34 cellular contexts compared by ENCODE assay signal in the genomic region with DNA sequence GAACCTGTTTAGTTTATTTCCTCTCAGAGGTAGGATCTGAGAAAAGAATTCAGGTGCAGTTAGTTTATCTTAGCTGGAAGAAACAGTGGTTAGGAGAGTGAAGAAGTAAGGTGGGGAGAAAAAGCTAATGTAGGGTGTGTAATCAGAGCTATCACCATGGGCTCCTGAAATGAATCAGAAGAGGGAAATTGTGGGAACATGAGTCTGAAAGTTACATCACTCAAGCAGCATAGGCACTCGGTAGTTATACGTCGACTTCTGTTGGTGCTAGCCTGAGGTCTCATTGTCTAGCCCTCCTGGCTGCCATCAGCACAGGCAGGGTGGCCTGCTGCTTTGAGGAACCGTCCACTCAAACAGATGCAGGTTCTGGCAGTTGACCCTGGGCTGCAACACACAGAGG. TPM values are rescaled to one million over a fixed set of nuclear protein-coding genes. Genes with fewer than 3 reads are reported as not detected.
"Had no signal": no experiment of that assay in that cellular context is flagged by ENCODE, and none has a peak within 500 bp of the region (broad histone marks: within the 10 kb centered on the region; RNA-seq: fewer than 3 reads in every experiment).

No MANE protein-coding gene starts in this region.

- H3K4me3 Mint-ChIP-seq: activated CD4-positive, alpha-beta memory T cell treated with anti-CD3 and anti-CD28 coated beads for 36 hours; activated CD4-positive, alpha-beta T cell treated with anti-CD3 and anti-CD28 coated beads for 36 hours; activated CD4-positive, alpha-beta T cell treated with anti-CD3 and anti-CD28 coated beads, Interleukin-2, amount 10 ng/mL, durations not matched to agents 24 days and 14 days; activated CD8-positive, alpha-beta memory T cell treated with anti-CD3 and anti-CD28 coated beads, Interleukin-2, amount 10 ng/mL, durations not matched to agents 7 days and 5 days; activated CD8-positive, alpha-beta T cell treated with anti-CD3 and anti-CD28 coated beads, Interleukin-2, amount 10 ng/mL, durations not matched to agents 7 days and 5 days; activated naive CD8-positive, alpha-beta T cell; activated T-cell treated with anti-CD3 and anti-CD28 coated beads, Interleukin-2, amount 50 U/mL, for 72 hours; T-helper 17 cell; T-helper 2 cell treated with Interferon-gamma antibody and Interleukin-4, amounts not matched to agents 5 μg/mL and 100 μg/mL, for 36 hours had no signal

- H3K27ac Mint-ChIP-seq: activated CD4-positive, alpha-beta memory T cell treated with anti-CD3 and anti-CD28 coated beads for 36 hours; activated CD4-positive, alpha-beta T cell treated with anti-CD3 and anti-CD28 coated beads for 36 hours; activated CD4-positive, alpha-beta T cell treated with anti-CD3 and anti-CD28 coated beads, Interleukin-2, amount 10 ng/mL, durations not matched to agents 24 days and 14 days; activated CD8-positive, alpha-beta memory T cell treated with anti-CD3 and anti-CD28 coated beads, Interleukin-2, amount 10 ng/mL, durations not matched to agents 7 days and 5 days; activated CD8-positive, alpha-beta T cell treated with anti-CD3 and anti-CD28 coated beads, Interleukin-2, amount 10 ng/mL, durations not matched to agents 7 days and 5 days; activated naive CD8-positive, alpha-beta T cell; activated T-cell treated with anti-CD3 and anti-CD28 coated beads, Interleukin-2, amount 50 U/mL, for 72 hours; T-helper 17 cell; T-helper 2 cell treated with Interferon-gamma antibody and Interleukin-4, amounts not matched to agents 5 μg/mL and 100 μg/mL, for 36 hours had no signal

- H3K36me3 Mint-ChIP-seq: activated CD8-positive, alpha-beta memory T cell treated with anti-CD3 and anti-CD28 coated beads, Interleukin-2, amount 10 ng/mL, durations not matched to agents 7 days and 5 days had no signal

- H3K27me3 ChIP-seq: body of pancreas, cardiac muscle cell, colonic mucosa had no signal

- FAIRE-seq: endometrium, endothelial cell of umbilical vein, frontal cortex had no signal

- H3K27me3 Mint-ChIP-seq: activated CD4-positive, alpha-beta T cell treated with anti-CD3 and anti-CD28 coated beads for 36 hours; activated CD4-positive, alpha-beta T cell treated with anti-CD3 and anti-CD28 coated beads, Interleukin-2, amount 10 ng/mL, durations not matched to agents 24 days and 14 days had no signal

- DNase-seq: activated CD4-positive, alpha-beta memory T cell treated with anti-CD3 and anti-CD28 coated beads for 36 hours; activated CD4-positive, alpha-beta T cell treated with anti-CD3 and anti-CD28 coated beads for 36 hours; activated CD4-positive, alpha-beta T cell treated with anti-CD3 and anti-CD28 coated beads, Interleukin-2, amount 10 ng/mL, durations not matched to agents 24 days and 14 days; activated CD4-positive, CD25-positive, alpha-beta regulatory T cell; activated CD4-positive, CD25-positive, alpha-beta regulatory T cell treated with anti-CD3 and anti-CD28 coated beads, Interleukin-2, amount 50 U/mL, for 72 hours; activated CD8-positive, alpha-beta memory T cell treated with anti-CD3 and anti-CD28 coated beads, Interleukin-2, amount 10 ng/mL, durations not matched to agents 7 days and 5 days; activated CD8-positive, alpha-beta memory T cell treated with anti-CD3 and anti-CD28 coated beads, Interleukin-2, amount 50 U/mL, for 4 hours; activated CD8-positive, alpha-beta T cell treated with anti-CD3 and anti-CD28 coated beads, Interleukin-2, amount 10 ng/mL, durations not matched to agents 7 days and 5 days; activated effector memory CD4-positive, alpha-beta T cell treated with Interleukin-2 at 50 U/mL for 16 hours; activated gamma-delta T cell treated with Interleukin-2 at 50 U/mL for 16 hours; activated naive CD4-positive, alpha-beta T cell treated with anti-CD3 and anti-CD28 coated beads, Interleukin-2, amount 50 U/mL, for 16 hours; activated naive CD4-positive, alpha-beta T cell treated with Interleukin-2 at 50 U/mL for 16 hours; activated T-cell treated with anti-CD3 and anti-CD28 coated beads, Interleukin-2, amount 50 U/mL, for 1 hour; activated T-cell treated with anti-CD3 and anti-CD28 coated beads, Interleukin-2, amount 50 U/mL, for 72 hours; amygdala; aorta; body of pancreas; central memory CD4-positive, alpha-beta T cell; cerebellar nuclear complex; colonic mucosa; effector CD8-positive, alpha-beta T cell; foreskin fibroblast; head of caudate nucleus; T-helper 1 cell; T-helper 17 cell; T1000 had no signal

- H3K4me3 ChIP-seq: body of pancreas, cardiac muscle cell, colonic mucosa had no signal

- ATAC-seq: activated CD4-positive, alpha-beta T cell treated with anti-CD3 and anti-CD28 coated beads for 36 hours; activated CD8-positive, alpha-beta memory T cell treated with anti-CD3 and anti-CD28 coated beads, Interleukin-2, amount 10 ng/mL, durations not matched to agents 7 days and 5 days; activated CD8-positive, alpha-beta T cell treated with anti-CD3 and anti-CD28 coated beads, Interleukin-2, amount 10 ng/mL, durations not matched to agents 7 days and 5 days; activated T-cell treated with anti-CD3 and anti-CD28 coated beads, Interleukin-2, amount 50 U/mL, for 72 hours; body of pancreas; esophagus mucosa; T-helper 17 cell had no signal

- H3K36me3 ChIP-seq: cardiac muscle cell, colonic mucosa had no signal

- H3K4me1 Mint-ChIP-seq: activated CD4-positive, alpha-beta T cell treated with anti-CD3 and anti-CD28 coated beads for 36 hours; activated CD4-positive, alpha-beta T cell treated with anti-CD3 and anti-CD28 coated beads, Interleukin-2, amount 10 ng/mL, durations not matched to agents 24 days and 14 days; activated CD8-positive, alpha-beta memory T cell treated with anti-CD3 and anti-CD28 coated beads, Interleukin-2, amount 10 ng/mL, durations not matched to agents 7 days and 5 days; T-helper 17 cell had no signal

RNA-seq across cellular contexts. Expression of a gene that starts 56.7 kb away (rescaled TPM):
- total RNA-seq: activated CD8-positive, alpha-beta memory T cell treated with anti-CD3 and anti-CD28 coated beads for 36 hours; activated CD8-positive, alpha-beta T cell treated with anti-CD3 and anti-CD28 coated beads, Interleukin-2, amount 10 ng/mL, durations not matched to agents 7 days and 5 days had no signal
